Comparison of ENCODE assay signal across 34 cellular contexts in genomic region chr14:92049781-92050180, GRCh38.
"Had no signal": no experiment of that assay in that cellular context is flagged by ENCODE, and none has a peak within 500 bp of the region (broad histone marks: within the 10 kb centered on the region; RNA-seq: fewer than 3 reads in every experiment).

No MANE protein-coding gene starts in this region.

- DNase-seq: Karpas-422, Kasumi-1, MG63, MM.1S, MV-4-11, NCI-H1048, NCI-H1092 treated with DMSO at 0.1 percent for 48 hours, NCI-H1105, NCI-H1105 treated with DMSO at 0.1 percent for 48 hours, NCI-H1417, NCI-H1417 treated with DMSO at 0.1 percent for 48 hours, NCI-H1436, NCI-H1436 treated with DMSO at 0.1 percent for 48 hours, NCI-H146, NCI-H1694, NCI-H1694 treated with DMSO at 0.1 percent for 48 hours, NCI-H187, NCI-H187 treated with DMSO at 0.1 percent for 48 hours, NCI-H1930, NCI-H2029, NCI-H2029 treated with DMSO at 0.1 percent for 48 hours, NCI-H2081, NCI-H2081 treated with DMSO at 0.1 percent for 48 hours, NCI-H2107, NCI-H2171, NCI-H2171 treated with DMSO at 0.1 percent for 48 hours, NCI-H2227 treated with DMSO at 0.1 percent for 48 hours, NCI-H226, NCI-H345, NCI-H446, NCI-H446 treated with DMSO at 0.1 percent for 48 hours, NCI-H510A, NCI-H510A treated with DMSO at 0.1 percent for 48 hours, NCI-H524 had no signal

- H3K36me3 ChIP-seq: MG63 had no signal

- H3K27me3 ChIP-seq: MG63 had no signal

- H3K4me3 ChIP-seq: MG63 had no signal

- H3K9me3 ChIP-seq: MG63 had no signal
